In genomic region chr11:110367571-110367970, GRCh38 we compare ENCODE assay signal across 14 cellular contexts.
DNase-seq lines count a peak whose midpoint lies in the region; ATAC-seq and TF ChIP-seq lines count a peak whose summit lies in the region.
"Had no signal": no experiment of that assay in that cellular context is flagged by ENCODE, and none has a peak within 500 bp of the region (broad histone marks: within the 10 kb centered on the region; RNA-seq: fewer than 3 reads in every experiment).

No MANE protein-coding gene starts in this region.

- peaks cover 10% of the 10 kb centered on the region for H3K9me3 Mint-ChIP-seq in endodermal cell
- H3K9me3 Mint-ChIP-seq in activated naive CD4-positive, alpha-beta T cell treated with anti-CD3 and anti-CD28 coated beads, Interleukin-2, amount 10 ng/mL, durations not matched to agents 7 days and 5 days = no peaks in the 10 kb centered on the region
- H3K9me3 Mint-ChIP-seq: naive B cell; stimulated activated naive CD8-positive, alpha-beta T cell treated with anti-CD3 and anti-CD28 coated beads, Interleukin-15, Interleukin-2, amounts not matched to agents 100 ng/mL and 50 ng/mL, for 24 hours had no signal

- CTCF ChIA-PET in activated naive CD4-positive, alpha-beta T cell treated with anti-CD3 and anti-CD28 coated beads, Interleukin-2, amount 10 ng/mL, durations not matched to agents 7 days and 5 days (lab: Charles Lee) = interaction anchor here (0.8 to 3.4 kb wide), 12 partner anchors 10 to 423 kb away, joined by 3 to 63 read pairs (median 4); no protein-coding TSS in a partner anchor

- H3K27me3 ChIP-seq in heart left ventricle (no peaks in the 10 kb centered on the region), upper lobe of right lung (no peaks in the 10 kb centered on the region), endodermal cell (ENCODE audit: control insufficient read depth, insufficient read depth, low read length, poor library complexity, severe bottlenecking) (no peaks in the 10 kb centered on the region)

- H3K36me3 Mint-ChIP-seq in endodermal cell (ENCODE audit: low read depth) = no peaks in the 10 kb centered on the region
- H3K36me3 Mint-ChIP-seq in activated naive CD4-positive, alpha-beta T cell treated with anti-CD3 and anti-CD28 coated beads, Interleukin-2, amount 10 ng/mL, durations not matched to agents 7 days and 5 days = no peaks in the 10 kb centered on the region
- H3K36me3 Mint-ChIP-seq: CD4-positive, CD25-positive, alpha-beta regulatory T cell; naive B cell had no signal

- H3K4me3 ChIP-seq in heart left ventricle = no peak overlapping the region
- H3K4me3 ChIP-seq in upper lobe of right lung = no peak overlapping the region
- no peak overlapping the region for H3K4me3 ChIP-seq in endodermal cell (ENCODE audit: low read length)

- H3K27ac ChIP-seq in heart left ventricle = no peak overlapping the region
- H3K27ac ChIP-seq in upper lobe of right lung = no peak overlapping the region
- no peak overlapping the region for H3K27ac ChIP-seq in endodermal cell (ENCODE audit: low read depth, low read length)

- DNase-seq in heart left ventricle = no peak
- no peak for DNase-seq in left cardiac atrium
- peak; percentile 70 for DNase-seq in OCI-M1 (lab: John Stamatoyannopoulos, UW)
- peak; percentile 26 for DNase-seq in fibroblast of peridontal ligament (ENCODE audit: extremely low read depth)
- DNase-seq in upper lobe of right lung = no peak
- no peak for DNase-seq in endodermal cell
- no peak for DNase-seq in activated naive CD4-positive, alpha-beta T cell treated with anti-CD3 and anti-CD28 coated beads, Interleukin-2, amount 10 ng/mL, durations not matched to agents 7 days and 5 days
- no peak for DNase-seq in activated naive CD4-positive, alpha-beta T cell treated with anti-CD3 and anti-CD28 coated beads, Interleukin-2, amount 50 U/mL, for 16 hours
- DNase-seq: activated effector memory CD4-positive, alpha-beta T cell treated with anti-CD3 and anti-CD28 coated beads, Interleukin-2, amount 50 U/mL, for 16 hours; effector CD4-positive, alpha-beta T cell; naive B cell had no signal

- ATAC-seq in heart left ventricle (no peak), left cardiac atrium (no peak), upper lobe of right lung (no peak)
- ATAC-seq: Panc1 had no signal

- H3K27ac Mint-ChIP-seq in endodermal cell = no peak overlapping the region
- no peak overlapping the region for H3K27ac Mint-ChIP-seq in activated naive CD4-positive, alpha-beta T cell treated with anti-CD3 and anti-CD28 coated beads, Interleukin-2, amount 10 ng/mL, durations not matched to agents 7 days and 5 days
- H3K27ac Mint-ChIP-seq: naive B cell; stimulated activated naive CD8-positive, alpha-beta T cell treated with anti-CD3 and anti-CD28 coated beads, Interleukin-15, Interleukin-2, amounts not matched to agents 100 ng/mL and 50 ng/mL, for 24 hours had no signal

- intact Hi-C loops in heart left ventricle (cut with DNase I) = loop anchor here (1.0 to 10.0 kb wide), 6 partner anchors 73 to 420 kb away; partner anchors contain the start of gene RDX (in 3 of the 10)
- intact Hi-C loops in left cardiac atrium (cut with DNase I) = loop anchor here (5.0 to 10.0 kb wide), 2 partner anchors 165 to 413 kb away; no protein-coding TSS in a partner anchor
- intact Hi-C loops in upper lobe of right lung (cut with DNase I) = no loop called here

- H3K4me1 ChIP-seq in heart left ventricle = peaks cover 6 to 28% (median 11%) of the 10 kb centered on the region in 12 donors
- H3K4me1 ChIP-seq in upper lobe of right lung = no peaks in the 10 kb centered on the region
- H3K4me1 ChIP-seq in endodermal cell (ENCODE audit: control insufficient read depth, insufficient read depth, low read length) = peaks cover 16% of the 10 kb centered on the region

- 38 to 71% (median 63%) methylated on average over 2 of the region's 2 CpGs for WGBS in heart left ventricle, 4 donors
- WGBS in endodermal cell (ENCODE audit: insufficient coverage in 1 of 2, insufficient read length in 1 of 2), 2 experiments = 83% methylated on average over 1 of the region's 2 CpGs; no CpG with 5 or more reads in 1 of the 2 experiments

- peaks cover 0 to 6% (median 0%) of the 10 kb centered on the region in 12 donors for H3K9me3 ChIP-seq in heart left ventricle
- no peaks in the 10 kb centered on the region for H3K9me3 ChIP-seq in upper lobe of right lung
- H3K9me3 ChIP-seq in endodermal cell (ENCODE audit: control insufficient read depth, low read length) = peaks cover 6% of the 10 kb centered on the region

- no peaks in the 10 kb centered on the region for H3K27me3 Mint-ChIP-seq in endodermal cell (ENCODE audit: insufficient read depth)
- no peaks in the 10 kb centered on the region for H3K27me3 Mint-ChIP-seq in activated naive CD4-positive, alpha-beta T cell treated with anti-CD3 and anti-CD28 coated beads, Interleukin-2, amount 10 ng/mL, durations not matched to agents 7 days and 5 days
- H3K27me3 Mint-ChIP-seq: CD4-positive, CD25-positive, alpha-beta regulatory T cell had no signal

- no peak overlapping the region for H3K9ac ChIP-seq in endodermal cell (ENCODE audit: extremely low read depth, low read length, poor library complexity, severe bottlenecking)

- no peak for TF ChIP-seq POLR2A in heart left ventricle (IDR thresholded peaks at IDR 0.05)

- H3K4me3 Mint-ChIP-seq in endodermal cell = no peak overlapping the region
- no peak overlapping the region for H3K4me3 Mint-ChIP-seq in activated naive CD4-positive, alpha-beta T cell treated with anti-CD3 and anti-CD28 coated beads, Interleukin-2, amount 10 ng/mL, durations not matched to agents 7 days and 5 days
- H3K4me3 Mint-ChIP-seq: CD4-positive, CD25-positive, alpha-beta regulatory T cell; naive B cell; stimulated activated naive CD8-positive, alpha-beta T cell treated with anti-CD3 and anti-CD28 coated beads, Interleukin-15, Interleukin-2, amounts not matched to agents 100 ng/mL and 50 ng/mL, for 24 hours had no signal

- H3K36me3 ChIP-seq in heart left ventricle (no peaks in the 10 kb centered on the region), upper lobe of right lung (no peaks in the 10 kb centered on the region), endodermal cell (ENCODE audit: control insufficient read depth, insufficient read depth, low read length) (no peaks in the 10 kb centered on the region)

- peak in 11 of 12 donors; percentile 11 to 53 (median 31) for TF ChIP-seq CTCF in heart left ventricle (IDR thresholded peaks at IDR 0.05)
- TF ChIP-seq CTCF in upper lobe of right lung (IDR thresholded peaks at IDR 0.05) = peak; percentile 24
- no peak for TF ChIP-seq CTCF in endodermal cell (conservative IDR thresholded peaks at IDR 0.05)

- peaks cover 24% of the 10 kb centered on the region for H3K4me1 Mint-ChIP-seq in endodermal cell
- peaks cover 8% of the 10 kb centered on the region for H3K4me1 Mint-ChIP-seq in activated naive CD4-positive, alpha-beta T cell treated with anti-CD3 and anti-CD28 coated beads, Interleukin-2, amount 10 ng/mL, durations not matched to agents 7 days and 5 days
- H3K4me1 Mint-ChIP-seq: naive B cell had no signal

Comparison
In these comparisons a context has a peak if more than half of its experiments do, and no peak if none do; other contexts are left out.
1. DNase-seq: peak in OCI-M1 (single experiment) and fibroblast of peridontal ligament (single experiment); none in heart left ventricle (0 of 5), left cardiac atrium (single experiment), upper lobe of right lung (single experiment), endodermal cell (single experiment), activated naive CD4-positive, alpha-beta T cell treated with anti-CD3 and anti-CD28 coated beads, Interleukin-2, amount 10 ng/mL, durations not matched to agents 7 days and 5 days (single experiment) and activated naive CD4-positive, alpha-beta T cell treated with anti-CD3 and anti-CD28 coated beads, Interleukin-2, amount 50 U/mL, for 16 hours (single experiment).